In the genomic region with DNA sequence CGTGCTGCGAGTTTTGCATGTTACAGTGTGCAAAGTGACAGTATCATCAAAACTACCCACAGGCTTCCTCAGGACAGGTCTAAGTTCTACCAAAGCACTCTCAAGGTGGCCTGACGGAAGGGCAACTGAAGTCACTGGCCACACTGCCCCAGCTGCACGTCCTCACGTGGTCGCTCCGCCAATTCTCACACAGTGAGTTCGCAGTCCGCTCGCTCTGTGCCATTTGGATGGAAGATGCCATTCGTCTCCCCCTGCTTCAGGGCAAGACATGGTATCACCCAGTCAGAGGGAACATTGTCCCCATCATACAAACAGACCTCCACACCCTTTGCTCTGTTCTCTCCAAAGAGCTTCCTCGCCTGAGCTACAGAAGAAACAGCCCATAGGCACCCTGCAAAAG, we compare ENCODE assay signal across 19 cellular contexts.
"Had no signal": no experiment of that assay in that cellular context is flagged by ENCODE, and none has a peak within 500 bp of the region (broad histone marks: within the 10 kb centered on the region; RNA-seq: fewer than 3 reads in every experiment).

No MANE protein-coding gene starts in this region.

- ATAC-seq: left lobe of liver; natural killer cell; stimulated activated effector memory CD8-positive, alpha-beta T cell treated with anti-CD3 and anti-CD28 coated beads, Interleukin-12 subunit alpha, Interleukin-12 subunit beta, amount 100 ng/mL, for 72 hours; stimulated activated naive CD8-positive, alpha-beta T cell treated with anti-CD3 and anti-CD28 coated beads, Interleukin-15, Interleukin-2, amounts not matched to agents 100 U/mL and 50 U/mL, for 24 hours had no signal

- H3K4me1 ChIP-seq: prostate gland, right atrium auricular region, testis, tibial artery had no signal

- H3K27me3 ChIP-seq: right atrium auricular region, sigmoid colon, testis, tibial artery had no signal

- H3K4me3 ChIP-seq: dorsolateral prefrontal cortex, lung, prostate gland, right atrium auricular region, sigmoid colon, tibial artery had no signal

- H3K36me3 ChIP-seq: prostate gland, right atrium auricular region, sigmoid colon, tibial artery had no signal

- H3K27ac Mint-ChIP-seq: memory B cell; natural killer cell; stimulated activated effector memory CD8-positive, alpha-beta T cell treated with anti-CD3 and anti-CD28 coated beads, Interleukin-12 subunit alpha, Interleukin-12 subunit beta, amount 100 ng/mL, for 72 hours; type B pancreatic cell had no signal

- DNase-seq: dorsolateral prefrontal cortex; effector CD4-positive, alpha-beta T cell; hypothalamus; natural killer cell; nucleus accumbens; sigmoid colon; stimulated activated CD4-positive, alpha-beta T cell treated with anti-CD3 and anti-CD28 coated beads, Interleukin-2, amount 100 ng/mL, for 24 hours; stimulated activated CD4-positive, alpha-beta T cell treated with anti-CD3 and anti-CD28 coated beads, Interleukin-4, amount 100 ng/mL, for 24 hours; stimulated activated naive CD8-positive, alpha-beta T cell treated with anti-CD3 and anti-CD28 coated beads, Interleukin-15, Interleukin-2, amounts not matched to agents 100 U/mL and 50 U/mL, for 24 hours; substantia nigra; testis; tibial artery had no signal

- H3K27ac ChIP-seq: dorsolateral prefrontal cortex, prostate gland, right atrium auricular region, sigmoid colon, testis, tibial artery had no signal

- H3K36me3 Mint-ChIP-seq: memory B cell; natural killer cell; stimulated activated effector memory CD8-positive, alpha-beta T cell treated with anti-CD3 and anti-CD28 coated beads, Interleukin-12 subunit alpha, Interleukin-12 subunit beta, amount 100 ng/mL, for 72 hours; type B pancreatic cell had no signal

- H3K4me1 Mint-ChIP-seq: memory B cell; natural killer cell; stimulated activated effector memory CD8-positive, alpha-beta T cell treated with anti-CD3 and anti-CD28 coated beads, Interleukin-12 subunit alpha, Interleukin-12 subunit beta, amount 100 ng/mL, for 72 hours had no signal

- H3K9me3 ChIP-seq: prostate gland, right atrium auricular region, sigmoid colon, testis, tibial artery had no signal

- H3K4me3 Mint-ChIP-seq: memory B cell; natural killer cell; stimulated activated effector memory CD8-positive, alpha-beta T cell treated with anti-CD3 and anti-CD28 coated beads, Interleukin-12 subunit alpha, Interleukin-12 subunit beta, amount 100 ng/mL, for 72 hours; type B pancreatic cell had no signal

- H3K9me3 Mint-ChIP-seq: natural killer cell; stimulated activated effector memory CD8-positive, alpha-beta T cell treated with anti-CD3 and anti-CD28 coated beads, Interleukin-12 subunit alpha, Interleukin-12 subunit beta, amount 100 ng/mL, for 72 hours; type B pancreatic cell had no signal
